ENCODE assay signal across 11 cellular contexts in genomic region chr9:91411096-91411771, GRCh38. TPM values are rescaled to one million over a fixed set of nuclear protein-coding genes. Genes with fewer than 3 reads are reported as not detected.
A peak's percentile ranks its signal among the peaks of the same experiment; 100 is the strongest.
DNase-seq lines count a peak whose midpoint lies in the region; ATAC-seq and TF ChIP-seq lines count a peak whose summit lies in the region.
"Had no signal": no experiment of that assay in that cellular context is flagged by ENCODE, and none has a peak within 500 bp of the region (broad histone marks: within the 10 kb centered on the region; RNA-seq: fewer than 3 reads in every experiment).

No MANE protein-coding gene starts in this region.

- H3K9me3 Mint-ChIP-seq in activated T-cell treated with anti-CD3 and anti-CD28 coated beads, Interleukin-2, amount 50 U/mL, for 72 hours: no peaks in the 10 kb centered on the region
- no peaks in the 10 kb centered on the region for H3K9me3 Mint-ChIP-seq in activated T-cell treated with anti-CD3 and anti-CD28 coated beads, Interleukin-2, amount 50 U/mL, for 4 hours

- ATAC-seq in activated T-cell treated with anti-CD3 and anti-CD28 coated beads, Interleukin-2, amount 50 U/mL, for 72 hours (replicated peaks in 1 of 2): no peak
- no peak for ATAC-seq in activated T-cell treated with anti-CD3 and anti-CD28 coated beads, Interleukin-2, amount 50 U/mL, for 4 hours
- ATAC-seq in upper lobe of left lung (ENCODE audit: low FRiP score in 2 of 2): peak; percentile 65 to 71
- ATAC-seq: left ventricle myocardium superior had no signal

- peak overlapping the region; percentile 27 for H3K27ac Mint-ChIP-seq in activated T-cell treated with anti-CD3 and anti-CD28 coated beads, Interleukin-2, amount 50 U/mL, for 72 hours
- H3K27ac Mint-ChIP-seq: progenitor cell of endocrine pancreas had no signal

- H3K4me1 ChIP-seq in upper lobe of left lung: peaks cover 24 to 38% (median 31%) of the 10 kb centered on the region in 4 donors

- peaks cover 7 to 36% (median 21%) of the 10 kb centered on the region in 4 donors for H3K36me3 ChIP-seq in upper lobe of left lung

- no peaks in the 10 kb centered on the region for H3K27me3 Mint-ChIP-seq in activated T-cell treated with anti-CD3 and anti-CD28 coated beads, Interleukin-2, amount 50 U/mL, for 72 hours (ENCODE audit: low read depth)
- H3K27me3 Mint-ChIP-seq in activated T-cell treated with anti-CD3 and anti-CD28 coated beads, Interleukin-2, amount 50 U/mL, for 4 hours (ENCODE audit: low read depth): no peaks in the 10 kb centered on the region
- H3K27me3 Mint-ChIP-seq: progenitor cell of endocrine pancreas had no signal

- H3K27me3 ChIP-seq in upper lobe of left lung: no peaks in the 10 kb centered on the region

- H3K4me3 Mint-ChIP-seq in activated T-cell treated with anti-CD3 and anti-CD28 coated beads, Interleukin-2, amount 50 U/mL, for 72 hours: no peak overlapping the region
- H3K4me3 Mint-ChIP-seq in activated T-cell treated with anti-CD3 and anti-CD28 coated beads, Interleukin-2, amount 50 U/mL, for 4 hours: no peak overlapping the region

- H3K4me1 Mint-ChIP-seq in activated T-cell treated with anti-CD3 and anti-CD28 coated beads, Interleukin-2, amount 50 U/mL, for 72 hours (ENCODE audit: low read depth): peaks cover 72% of the 10 kb centered on the region
- peaks cover 31% of the 10 kb centered on the region for H3K4me1 Mint-ChIP-seq in activated T-cell treated with anti-CD3 and anti-CD28 coated beads, Interleukin-2, amount 50 U/mL, for 4 hours (ENCODE audit: low read depth)

- H3K4me3 ChIP-seq in upper lobe of left lung: no peak overlapping the region

- H3K36me3 Mint-ChIP-seq in activated T-cell treated with anti-CD3 and anti-CD28 coated beads, Interleukin-2, amount 50 U/mL, for 72 hours (ENCODE audit: insufficient read depth in 2 of 2): peaks cover 33 to 65% of the 10 kb centered on the region in 2 donors
- H3K36me3 Mint-ChIP-seq in activated T-cell treated with anti-CD3 and anti-CD28 coated beads, Interleukin-2, amount 50 U/mL, for 4 hours (ENCODE audit: insufficient read depth): peaks cover 25% of the 10 kb centered on the region

- peak overlapping the region; percentile 8 to 73 (median 50) for H3K27ac ChIP-seq in upper lobe of left lung

- WGBS in upper lobe of left lung, 2 donors: 32% methylated on average over 5 of the region's 5 CpGs

- TF ChIP-seq POLR2A in upper lobe of left lung (IDR thresholded peaks at IDR 0.05): no peak

- TF ChIP-seq CTCF in upper lobe of left lung (IDR thresholded peaks at IDR 0.05): no peak

- TF ChIP-seq EP300 in upper lobe of left lung (IDR thresholded peaks at IDR 0.05): peak in 2 of 4 donors; percentile 24 to 30

- DNase-seq in activated T-cell treated with anti-CD3 and anti-CD28 coated beads, Interleukin-2, amount 50 U/mL, for 72 hours: no peak
- DNase-seq in activated T-cell treated with anti-CD3 and anti-CD28 coated beads, Interleukin-2, amount 50 U/mL, for 4 hours: no peak
- peak; percentile 69 for DNase-seq in SKM-1 treated with dmso at 0.1 percent for 144 hours (lab: John Stamatoyannopoulos, UW; ENCODE audit: unreplicated experiment)
- peak; percentile 64 for DNase-seq in iris pigment epithelial cell (ENCODE audit: low read depth)
- DNase-seq in upper lobe of left lung: no peak
- DNase-seq in NCI-H524 treated with DMSO at 0.1 percent for 48 hours (lab: John Stamatoyannopoulos, UW): no peak
- no peak for DNase-seq in stimulated activated CD4-positive, alpha-beta T cell treated with anti-CD3 and anti-CD28 coated beads, Interleukin-15, amount 100 ng/mL, for 24 hours
- no peak for DNase-seq in HuH-7 (ENCODE audit: low spot score)
- DNase-seq: left ventricle myocardium superior, NCI-H146 had no signal

- no peaks in the 10 kb centered on the region for H3K9me3 ChIP-seq in upper lobe of left lung

RNA-seq across cellular contexts. Expression of gene NFIL3, which starts 12.4 kb away (rescaled TPM):
- 100 to 1,000 TPM; 208 to 246 TPM for total RNA-seq in activated T-cell treated with anti-CD3 and anti-CD28 coated beads, Interleukin-2, amount 50 U/mL, for 72 hours
- total RNA-seq in activated T-cell treated with anti-CD3 and anti-CD28 coated beads, Interleukin-2, amount 50 U/mL, for 4 hours: 10 to 100 TPM; 47.8 to 64.3 (median 61.2) TPM
- total RNA-seq in upper lobe of left lung: 10 to 100 TPM; 14.7 to 41.3 (median 24.4) TPM

RNA-seq across cellular contexts. Expression of gene AUH, which starts 49.5 kb away (rescaled TPM):
- 10 to 100 TPM; 71.5 to 85.8 TPM for total RNA-seq in activated T-cell treated with anti-CD3 and anti-CD28 coated beads, Interleukin-2, amount 50 U/mL, for 72 hours
- total RNA-seq in activated T-cell treated with anti-CD3 and anti-CD28 coated beads, Interleukin-2, amount 50 U/mL, for 4 hours: 10 to 100 TPM; 23.6 to 24.6 (median 23.8) TPM
- 10 to 100 TPM; 13.7 to 38.5 (median 24.4) TPM for total RNA-seq in upper lobe of left lung

Comparison
In these comparisons a context has a peak if more than half of its experiments do, and no peak if none do; other contexts are left out.
1. ATAC-seq: peak in upper lobe of left lung (2 of 2); none in activated T-cell treated with anti-CD3 and anti-CD28 coated beads, Interleukin-2, amount 50 U/mL, for 72 hours (0 of 2) and activated T-cell treated with anti-CD3 and anti-CD28 coated beads, Interleukin-2, amount 50 U/mL, for 4 hours (0 of 2).
2. DNase-seq: peak in SKM-1 treated with dmso at 0.1 percent for 144 hours (single experiment) and iris pigment epithelial cell (single experiment); none in activated T-cell treated with anti-CD3 and anti-CD28 coated beads, Interleukin-2, amount 50 U/mL, for 72 hours (0 of 2), activated T-cell treated with anti-CD3 and anti-CD28 coated beads, Interleukin-2, amount 50 U/mL, for 4 hours (single experiment), upper lobe of left lung (0 of 2), NCI-H524 treated with DMSO at 0.1 percent for 48 hours (single experiment), stimulated activated CD4-positive, alpha-beta T cell treated with anti-CD3 and anti-CD28 coated beads, Interleukin-15, amount 100 ng/mL, for 24 hours (single experiment) and HuH-7 (single experiment).